ENCODE assay signal across 9 cellular contexts in genomic region chr10:46597616-46598246, GRCh38. TPM values are rescaled to one million over a fixed set of nuclear protein-coding genes. Genes with fewer than 3 reads are reported as not detected.
A peak's percentile ranks its signal among the peaks of the same experiment; 100 is the strongest.
DNase-seq lines count a peak whose midpoint lies in the region; ATAC-seq and TF ChIP-seq lines count a peak whose summit lies in the region.
"Not testable (repeated sequence)": the region's sequence is repeated elsewhere in the genome, so short reads cannot be mapped to it uniquely, and the experiment has no call there.
"Had no signal": no experiment of that assay in that cellular context is flagged by ENCODE, and none has a peak within 500 bp of the region (broad histone marks: within the 10 kb centered on the region; RNA-seq: fewer than 3 reads in every experiment).

No MANE protein-coding gene starts in this region.

- TF ChIP-seq POLR2A in heart left ventricle (IDR thresholded peaks at IDR 0.05); tibial nerve (IDR thresholded peaks at IDR 0.05): not testable (repeated sequence)

- H3K9me3 Mint-ChIP-seq in nephron: not testable (repeated sequence)

- in situ Hi-C loops in brain microvascular endothelial cell (cut with HindIII; ENCODE audit: low pct_ligation_motif_present, low sequenced_read_pairs): not testable (repeated sequence)

- TF ChIP-seq CTCF in brain microvascular endothelial cell (IDR thresholded peaks at IDR 0.05; ENCODE audit: low read depth, low read length, missing control alignments): not testable (repeated sequence)
- TF ChIP-seq CTCF in heart left ventricle (IDR thresholded peaks at IDR 0.05): peak in 8 of 12 donors; percentile 6 to 32 (median 22)
- TF ChIP-seq CTCF in nephron (IDR thresholded peaks at IDR 0.05; ENCODE audit: unreplicated experiment in 3 of 3): peak in 1 of 3 experiments; percentile 14
- peak in 2 of 5 experiments; percentile 12 to 21 for TF ChIP-seq CTCF in tibial nerve (IDR thresholded peaks at IDR 0.05)

- 0 to 6% (median 1%) methylated on average over 10 to 23 of the region's 44 CpGs for WGBS in heart left ventricle, 4 donors
- 0% methylated on average over 11 of the region's 44 CpGs for WGBS in tibial nerve, 2 donors

- H3K4me1 Mint-ChIP-seq in nephron: not testable (repeated sequence)

- H3K4me3 ChIP-seq in brain microvascular endothelial cell (ENCODE audit: low read depth, low read length): peak overlapping the region; percentile 39
- H3K4me3 ChIP-seq in heart left ventricle: peak overlapping the region in 11 of 12 donors; percentile 16 to 59 (median 47)
- peak overlapping the region; percentile 26 to 46 (median 37) for H3K4me3 ChIP-seq in tibial nerve

- intact Hi-C loops in heart left ventricle (cut with DNase I): not testable (repeated sequence)

- TF ChIP-seq EP300 in tibial nerve (IDR thresholded peaks at IDR 0.05): not testable (repeated sequence)

- H3K4me3 Mint-ChIP-seq in nephron: peak overlapping the region; percentile 67 to 80 (median 69)

- not testable (repeated sequence) for H3K27ac Mint-ChIP-seq in nephron

- not testable (repeated sequence) for H3K4me1 ChIP-seq in heart left ventricle, tibial nerve

- not testable (repeated sequence) for H3K36me3 Mint-ChIP-seq in nephron (ENCODE audit: low read depth)

- H3K27me3 ChIP-seq in brain microvascular endothelial cell (replicated peaks); heart left ventricle; tibial nerve: not testable (repeated sequence)

- DNase-seq in activated CD4-positive, CD25-positive, alpha-beta regulatory T cell treated with anti-CD3 and anti-CD28 coated beads, Interleukin-2, amount 50 U/mL, for 72 hours: peak; percentile 30
- DNase-seq in brain microvascular endothelial cell (peak; percentile 30), heart left ventricle (peak in 1 of 5 donors; percentile 26), tibial nerve (ENCODE audit: low spot score in 2 of 2) (peak in 1 of 2 donors; percentile 24)

- H3K27me3 Mint-ChIP-seq in nephron (ENCODE audit: low read depth): not testable (repeated sequence)

- H3K27ac ChIP-seq in brain microvascular endothelial cell, tibial nerve: not testable (repeated sequence)
- H3K27ac ChIP-seq in heart left ventricle: peak overlapping the region in 4 of 12 donors; percentile 37 to 60 (median 50)

- H3K36me3 ChIP-seq in brain microvascular endothelial cell (replicated peaks); heart left ventricle; tibial nerve: not testable (repeated sequence)

- ATAC-seq in GM18498 (IDR thresholded peaks at IDR 0.05; ENCODE audit: unreplicated experiment) (peak; percentile 89), GM21786 (IDR thresholded peaks at IDR 0.05; ENCODE audit: unreplicated experiment) (peak; percentile 87), HG03378 (IDR thresholded peaks at IDR 0.05; ENCODE audit: unreplicated experiment) (peak; percentile 63), heart left ventricle (peak; percentile 44 to 94 (median 82))

- H3K9me3 ChIP-seq in heart left ventricle, tibial nerve: not testable (repeated sequence)

RNA-seq across cellular contexts. Expression of gene SYT15, which starts 18.8 kb away (rescaled TPM):
- total RNA-seq in heart left ventricle (1 to 10 TPM; 1.0 to 5.2 (median 2.9) TPM), tibial nerve (10 to 100 TPM in 1 of 4 donors, 1 to 10 TPM in 3; 4.2 to 11.0 (median 6.9) TPM)
- 1 to 10 TPM; 1.2 to 1.3 TPM for polyA plus RNA-seq in heart left ventricle

RNA-seq across cellular contexts. Expression of gene GPRIN2, which starts 41.3 kb away (rescaled TPM):
- total RNA-seq in heart left ventricle (under 1 TPM in 1 of 9 donors, not detected in 8; 0.50 TPM), tibial nerve (1 to 10 TPM in 3 of 4 donors, under 1 TPM in 1; 0.98 to 2.8 (median 2.3) TPM)
- polyA plus RNA-seq in heart left ventricle: not detected
- total RNA-seq: NCI-H460 had no signal
